Comparison of ENCODE assay signal across 1 cellular context in genomic region chr21:34887729-34888568, GRCh38.
TF ChIP-seq lines count a peak whose summit lies in the region.

No MANE protein-coding gene starts in this region.

TF ChIP-seq in HEK293, 187 proteins besides CTCF, POLR2A, EP300 and RAD21 (continued from another document and continues in another):
- TF ChIP-seq, protein P1, sequence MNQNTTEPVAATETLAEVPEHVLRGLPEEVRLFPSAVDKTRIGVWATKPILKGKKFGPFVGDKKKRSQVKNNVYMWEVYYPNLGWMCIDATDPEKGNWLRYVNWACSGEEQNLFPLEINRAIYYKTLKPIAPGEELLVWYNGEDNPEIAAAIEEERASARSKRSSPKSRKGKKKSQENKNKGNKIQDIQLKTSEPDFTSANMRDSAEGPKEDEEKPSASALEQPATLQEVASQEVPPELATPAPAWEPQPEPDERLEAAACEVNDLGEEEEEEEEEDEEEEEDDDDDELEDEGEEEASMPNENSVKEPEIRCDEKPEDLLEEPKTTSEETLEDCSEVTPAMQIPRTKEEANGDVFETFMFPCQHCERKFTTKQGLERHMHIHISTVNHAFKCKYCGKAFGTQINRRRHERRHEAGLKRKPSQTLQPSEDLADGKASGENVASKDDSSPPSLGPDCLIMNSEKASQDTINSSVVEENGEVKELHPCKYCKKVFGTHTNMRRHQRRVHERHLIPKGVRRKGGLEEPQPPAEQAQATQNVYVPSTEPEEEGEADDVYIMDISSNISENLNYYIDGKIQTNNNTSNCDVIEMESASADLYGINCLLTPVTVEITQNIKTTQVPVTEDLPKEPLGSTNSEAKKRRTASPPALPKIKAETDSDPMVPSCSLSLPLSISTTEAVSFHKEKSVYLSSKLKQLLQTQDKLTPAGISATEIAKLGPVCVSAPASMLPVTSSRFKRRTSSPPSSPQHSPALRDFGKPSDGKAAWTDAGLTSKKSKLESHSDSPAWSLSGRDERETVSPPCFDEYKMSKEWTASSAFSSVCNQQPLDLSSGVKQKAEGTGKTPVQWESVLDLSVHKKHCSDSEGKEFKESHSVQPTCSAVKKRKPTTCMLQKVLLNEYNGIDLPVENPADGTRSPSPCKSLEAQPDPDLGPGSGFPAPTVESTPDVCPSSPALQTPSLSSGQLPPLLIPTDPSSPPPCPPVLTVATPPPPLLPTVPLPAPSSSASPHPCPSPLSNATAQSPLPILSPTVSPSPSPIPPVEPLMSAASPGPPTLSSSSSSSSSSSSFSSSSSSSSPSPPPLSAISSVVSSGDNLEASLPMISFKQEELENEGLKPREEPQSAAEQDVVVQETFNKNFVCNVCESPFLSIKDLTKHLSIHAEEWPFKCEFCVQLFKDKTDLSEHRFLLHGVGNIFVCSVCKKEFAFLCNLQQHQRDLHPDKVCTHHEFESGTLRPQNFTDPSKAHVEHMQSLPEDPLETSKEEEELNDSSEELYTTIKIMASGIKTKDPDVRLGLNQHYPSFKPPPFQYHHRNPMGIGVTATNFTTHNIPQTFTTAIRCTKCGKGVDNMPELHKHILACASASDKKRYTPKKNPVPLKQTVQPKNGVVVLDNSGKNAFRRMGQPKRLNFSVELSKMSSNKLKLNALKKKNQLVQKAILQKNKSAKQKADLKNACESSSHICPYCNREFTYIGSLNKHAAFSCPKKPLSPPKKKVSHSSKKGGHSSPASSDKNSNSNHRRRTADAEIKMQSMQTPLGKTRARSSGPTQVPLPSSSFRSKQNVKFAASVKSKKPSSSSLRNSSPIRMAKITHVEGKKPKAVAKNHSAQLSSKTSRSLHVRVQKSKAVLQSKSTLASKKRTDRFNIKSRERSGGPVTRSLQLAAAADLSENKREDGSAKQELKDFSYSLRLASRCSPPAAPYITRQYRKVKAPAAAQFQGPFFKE (tag by site-specific recombination; IDR thresholded peaks at IDR 0.05; ENCODE audit: borderline replicate concordance): no peak
- TF ChIP-seq ZNF26 (tag by site-specific recombination; IDR thresholded peaks at IDR 0.05) (no peak), ZNF174 (tag by site-specific recombination; IDR thresholded peaks at IDR 0.05) (no peak), ZNF311 (tag by site-specific recombination; IDR thresholded peaks at IDR 0.05; ENCODE audit: borderline replicate concordance) (no peak), ZNF140 (tag by site-specific recombination; IDR thresholded peaks at IDR 0.05) (no peak), KLF16 (tag by site-specific recombination; IDR thresholded peaks at IDR 0.05) (no peak; the same call in 1 of the 2 replicates), ZBTB1 (tag by site-specific recombination; IDR thresholded peaks at IDR 0.05) (peak; percentile 98), ZFHX2 (tag by site-specific recombination; conservative IDR thresholded peaks at IDR 0.05) (peak; percentile 92), ZNF843 (tag by site-specific recombination; IDR thresholded peaks at IDR 0.05) (peak; percentile 60), ZNF654 (tag by site-specific recombination; IDR thresholded peaks at IDR 0.05; ENCODE audit: low read depth) (no peak), ZNF214 (tag by site-specific recombination; IDR thresholded peaks at IDR 0.05; ENCODE audit: borderline replicate concordance) (no peak), ZNF404 (tag by site-specific recombination; IDR thresholded peaks at IDR 0.05) (no peak), ZEB2 (tag by site-specific recombination; IDR thresholded peaks at IDR 0.05) (peak; percentile 93), ZNF423 (tag by site-specific recombination; IDR thresholded peaks at IDR 0.05) (peak; percentile 69), ZNF623 (tag by site-specific recombination; IDR thresholded peaks at IDR 0.05) (peak; percentile 5; the same call in 1 of the 2 replicates), ZBTB17 (tag by site-specific recombination; IDR thresholded peaks at IDR 0.05) (peak; percentile 91), ZXDB (tag by site-specific recombination; IDR thresholded peaks at IDR 0.05) (peak; percentile 73), BCL6B (tag by site-specific recombination; IDR thresholded peaks at IDR 0.05) (no peak), ZNF768 (tag by site-specific recombination; IDR thresholded peaks at IDR 0.05) (no peak; the same call in 1 of the 2 replicates), ZNF792 (tag by site-specific recombination; IDR thresholded peaks at IDR 0.05) (peak; percentile 88), ZFP37 (tag by site-specific recombination; IDR thresholded peaks at IDR 0.05) (peak; percentile 92; the same call in 1 of the 2 replicates), ZNF324 (tag by site-specific recombination; IDR thresholded peaks at IDR 0.05) (peak; percentile 78; the same call in 1 of the 2 replicates), ZBTB6 (tag by site-specific recombination; IDR thresholded peaks at IDR 0.05) (no peak), ZNF529 (tag by site-specific recombination; IDR thresholded peaks at IDR 0.05; ENCODE audit: insufficient replicate concordance) (no peak), ZNF837 (tag by site-specific recombination; IDR thresholded peaks at IDR 0.05) (no peak; the same call in none of the 2 replicates), ZBTB7A (tag by site-specific recombination; IDR thresholded peaks at IDR 0.05; ENCODE audit: low read depth) (peak; percentile 67), SCRT1 (tag by site-specific recombination; IDR thresholded peaks at IDR 0.05; ENCODE audit: borderline replicate concordance) (no peak; the same call in 1 of the 2 replicates), KLF1 (tag by site-specific recombination; IDR thresholded peaks at IDR 0.05) (0 out of 2 replicates have a peak, but pooled peaks have one; percentile 32), ZNF629 (tag by site-specific recombination; IDR thresholded peaks at IDR 0.05) (peak; percentile 79), ZNF830 (tag by site-specific recombination; IDR thresholded peaks at IDR 0.05; ENCODE audit: low read depth) (no peak), OVOL3 (tag by site-specific recombination; IDR thresholded peaks at IDR 0.05) (no peak), ZSCAN30 (tag by site-specific recombination; IDR thresholded peaks at IDR 0.05) (0 out of 2 replicates have a peak, but pooled peaks have one; percentile 9)
- TF ChIP-seq, protein P2, sequence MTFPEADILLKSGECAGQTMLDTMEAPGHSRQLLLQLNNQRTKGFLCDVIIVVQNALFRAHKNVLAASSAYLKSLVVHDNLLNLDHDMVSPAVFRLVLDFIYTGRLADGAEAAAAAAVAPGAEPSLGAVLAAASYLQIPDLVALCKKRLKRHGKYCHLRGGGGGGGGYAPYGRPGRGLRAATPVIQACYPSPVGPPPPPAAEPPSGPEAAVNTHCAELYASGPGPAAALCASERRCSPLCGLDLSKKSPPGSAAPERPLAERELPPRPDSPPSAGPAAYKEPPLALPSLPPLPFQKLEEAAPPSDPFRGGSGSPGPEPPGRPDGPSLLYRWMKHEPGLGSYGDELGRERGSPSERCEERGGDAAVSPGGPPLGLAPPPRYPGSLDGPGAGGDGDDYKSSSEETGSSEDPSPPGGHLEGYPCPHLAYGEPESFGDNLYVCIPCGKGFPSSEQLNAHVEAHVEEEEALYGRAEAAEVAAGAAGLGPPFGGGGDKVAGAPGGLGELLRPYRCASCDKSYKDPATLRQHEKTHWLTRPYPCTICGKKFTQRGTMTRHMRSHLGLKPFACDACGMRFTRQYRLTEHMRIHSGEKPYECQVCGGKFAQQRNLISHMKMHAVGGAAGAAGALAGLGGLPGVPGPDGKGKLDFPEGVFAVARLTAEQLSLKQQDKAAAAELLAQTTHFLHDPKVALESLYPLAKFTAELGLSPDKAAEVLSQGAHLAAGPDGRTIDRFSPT (tag by site-specific recombination; IDR thresholded peaks at IDR 0.05): 0 out of 2 replicates have a peak, but pooled peaks have one; percentile 57
- TF ChIP-seq, protein P3, sequence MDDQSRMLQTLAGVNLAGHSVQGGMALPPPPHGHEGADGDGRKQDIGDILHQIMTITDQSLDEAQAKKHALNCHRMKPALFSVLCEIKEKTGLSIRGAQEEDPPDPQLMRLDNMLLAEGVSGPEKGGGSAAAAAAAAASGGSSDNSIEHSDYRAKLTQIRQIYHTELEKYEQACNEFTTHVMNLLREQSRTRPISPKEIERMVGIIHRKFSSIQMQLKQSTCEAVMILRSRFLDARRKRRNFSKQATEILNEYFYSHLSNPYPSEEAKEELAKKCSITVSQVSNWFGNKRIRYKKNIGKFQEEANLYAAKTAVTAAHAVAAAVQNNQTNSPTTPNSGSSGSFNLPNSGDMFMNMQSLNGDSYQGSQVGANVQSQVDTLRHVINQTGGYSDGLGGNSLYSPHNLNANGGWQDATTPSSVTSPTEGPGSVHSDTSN (CRISPR knock-in tag; IDR thresholded peaks at IDR 0.05): 0 out of 2 replicates have a peak, but pooled peaks have one; percentile 57
- TF ChIP-seq, protein P4, sequence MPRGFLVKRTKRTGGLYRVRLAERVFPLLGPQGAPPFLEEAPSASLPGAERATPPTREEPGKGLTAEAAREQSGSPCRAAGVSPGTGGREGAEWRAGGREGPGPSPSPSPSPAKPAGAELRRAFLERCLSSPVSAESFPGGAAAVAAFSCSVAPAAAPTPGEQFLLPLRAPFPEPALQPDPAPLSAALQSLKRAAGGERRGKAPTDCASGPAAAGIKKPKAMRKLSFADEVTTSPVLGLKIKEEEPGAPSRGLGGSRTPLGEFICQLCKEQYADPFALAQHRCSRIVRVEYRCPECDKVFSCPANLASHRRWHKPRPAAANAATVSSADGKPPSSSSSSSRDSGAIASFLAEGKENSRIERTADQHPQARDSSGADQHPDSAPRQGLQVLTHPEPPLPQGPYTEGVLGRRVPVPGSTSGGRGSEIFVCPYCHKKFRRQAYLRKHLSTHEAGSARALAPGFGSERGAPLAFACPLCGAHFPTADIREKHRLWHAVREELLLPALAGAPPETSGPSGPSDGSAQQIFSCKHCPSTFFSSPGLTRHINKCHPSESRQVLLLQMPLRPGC (tag by site-specific recombination; IDR thresholded peaks at IDR 0.05): peak; percentile 44; the same call in 1 of the 2 replicates
- TF ChIP-seq, protein P5, sequence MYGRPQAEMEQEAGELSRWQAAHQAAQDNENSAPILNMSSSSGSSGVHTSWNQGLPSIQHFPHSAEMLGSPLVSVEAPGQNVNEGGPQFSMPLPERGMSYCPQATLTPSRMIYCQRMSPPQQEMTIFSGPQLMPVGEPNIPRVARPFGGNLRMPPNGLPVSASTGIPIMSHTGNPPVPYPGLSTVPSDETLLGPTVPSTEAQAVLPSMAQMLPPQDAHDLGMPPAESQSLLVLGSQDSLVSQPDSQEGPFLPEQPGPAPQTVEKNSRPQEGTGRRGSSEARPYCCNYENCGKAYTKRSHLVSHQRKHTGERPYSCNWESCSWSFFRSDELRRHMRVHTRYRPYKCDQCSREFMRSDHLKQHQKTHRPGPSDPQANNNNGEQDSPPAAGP (tag by site-specific recombination; IDR thresholded peaks at IDR 0.05): peak; percentile 72
- TF ChIP-seq, protein P6, sequence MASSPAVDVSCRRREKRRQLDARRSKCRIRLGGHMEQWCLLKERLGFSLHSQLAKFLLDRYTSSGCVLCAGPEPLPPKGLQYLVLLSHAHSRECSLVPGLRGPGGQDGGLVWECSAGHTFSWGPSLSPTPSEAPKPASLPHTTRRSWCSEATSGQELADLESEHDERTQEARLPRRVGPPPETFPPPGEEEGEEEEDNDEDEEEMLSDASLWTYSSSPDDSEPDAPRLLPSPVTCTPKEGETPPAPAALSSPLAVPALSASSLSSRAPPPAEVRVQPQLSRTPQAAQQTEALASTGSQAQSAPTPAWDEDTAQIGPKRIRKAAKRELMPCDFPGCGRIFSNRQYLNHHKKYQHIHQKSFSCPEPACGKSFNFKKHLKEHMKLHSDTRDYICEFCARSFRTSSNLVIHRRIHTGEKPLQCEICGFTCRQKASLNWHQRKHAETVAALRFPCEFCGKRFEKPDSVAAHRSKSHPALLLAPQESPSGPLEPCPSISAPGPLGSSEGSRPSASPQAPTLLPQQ (tag by site-specific recombination; IDR thresholded peaks at IDR 0.05): peak; percentile 68; the same call in 1 of the 2 replicates
- TF ChIP-seq, protein P7, sequence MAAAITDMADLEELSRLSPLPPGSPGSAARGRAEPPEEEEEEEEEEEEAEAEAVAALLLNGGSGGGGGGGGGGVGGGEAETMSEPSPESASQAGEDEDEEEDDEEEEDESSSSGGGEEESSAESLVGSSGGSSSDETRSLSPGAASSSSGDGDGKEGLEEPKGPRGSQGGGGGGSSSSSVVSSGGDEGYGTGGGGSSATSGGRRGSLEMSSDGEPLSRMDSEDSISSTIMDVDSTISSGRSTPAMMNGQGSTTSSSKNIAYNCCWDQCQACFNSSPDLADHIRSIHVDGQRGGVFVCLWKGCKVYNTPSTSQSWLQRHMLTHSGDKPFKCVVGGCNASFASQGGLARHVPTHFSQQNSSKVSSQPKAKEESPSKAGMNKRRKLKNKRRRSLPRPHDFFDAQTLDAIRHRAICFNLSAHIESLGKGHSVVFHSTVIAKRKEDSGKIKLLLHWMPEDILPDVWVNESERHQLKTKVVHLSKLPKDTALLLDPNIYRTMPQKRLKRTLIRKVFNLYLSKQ (tag by site-specific recombination; IDR thresholded peaks at IDR 0.05; ENCODE audit: borderline replicate concordance): no peak
